12 cellular contexts compared by ENCODE assay signal in the genomic region with DNA sequence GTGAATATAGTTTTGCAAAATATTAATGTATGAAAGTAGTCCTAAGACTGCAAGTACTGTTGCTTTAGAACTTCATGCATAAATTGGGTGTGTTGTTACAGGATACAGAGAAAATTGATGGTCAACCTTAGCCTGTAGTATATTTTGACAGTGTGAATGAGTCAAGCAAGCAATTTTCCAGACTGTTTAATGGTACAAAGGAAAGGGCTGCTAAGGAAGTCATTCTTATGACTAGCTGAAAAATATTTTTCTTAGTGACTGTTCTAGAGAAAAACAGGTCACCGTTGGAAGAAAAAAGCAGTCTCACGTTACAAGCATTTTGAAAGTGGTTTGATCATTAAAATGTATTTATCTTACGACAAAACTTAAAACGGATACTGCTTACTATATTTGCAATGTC. TPM values are rescaled to one million over a fixed set of nuclear protein-coding genes. Genes with fewer than 3 reads are reported as not detected.
DNase-seq lines count a peak whose midpoint lies in the region; ATAC-seq and TF ChIP-seq lines count a peak whose summit lies in the region.
"Had no signal": no experiment of that assay in that cellular context is flagged by ENCODE, and none has a peak within 500 bp of the region (broad histone marks: within the 10 kb centered on the region; RNA-seq: fewer than 3 reads in every experiment).

No MANE protein-coding gene starts in this region.

- H3K4me3 Mint-ChIP-seq in activated naive CD4-positive, alpha-beta T cell treated with anti-CD3 and anti-CD28 coated beads, Interleukin-2, amount 50 U/mL, for 24 hours = peak overlapping the region; percentile 19
- H3K4me3 Mint-ChIP-seq: activated CD8-positive, alpha-beta memory T cell treated with anti-CD3 and anti-CD28 coated beads, Interleukin-2, amount 10 ng/mL, durations not matched to agents 7 days and 5 days had no signal

- TF ChIP-seq CTCF in thoracic aorta (IDR thresholded peaks at IDR 0.05) = no peak
- TF ChIP-seq CTCF in ovary (IDR thresholded peaks at IDR 0.05) = no peak

- peak overlapping the region; percentile 55 for H3K27ac Mint-ChIP-seq in activated naive CD4-positive, alpha-beta T cell treated with anti-CD3 and anti-CD28 coated beads, Interleukin-2, amount 50 U/mL, for 24 hours
- H3K27ac Mint-ChIP-seq: activated CD8-positive, alpha-beta memory T cell treated with anti-CD3 and anti-CD28 coated beads, Interleukin-2, amount 10 ng/mL, durations not matched to agents 7 days and 5 days had no signal

- no peaks in the 10 kb centered on the region for H3K9me3 ChIP-seq in adipocyte (ENCODE audit: control insufficient read depth, low read length)
- no peaks in the 10 kb centered on the region for H3K9me3 ChIP-seq in thoracic aorta
- H3K9me3 ChIP-seq in ovary = no peaks in the 10 kb centered on the region

- H3K4me1 ChIP-seq in adipocyte (ENCODE audit: control insufficient read depth, insufficient read depth, low read length) (peaks cover 81% of the 10 kb centered on the region), thoracic aorta (ENCODE audit: control insufficient read depth in 1 of 2, low read depth in 2 of 2) (peaks cover 76 to 97% of the 10 kb centered on the region in 2 donors), ovary (ENCODE audit: insufficient read depth) (peaks cover 2% of the 10 kb centered on the region)

- H3K27me3 ChIP-seq in adipocyte (replicated peaks; ENCODE audit: control insufficient read depth, insufficient read depth, low read length) = no peaks in the 10 kb centered on the region
- H3K27me3 ChIP-seq in thoracic aorta (replicated peaks; ENCODE audit: insufficient read depth) = no peaks in the 10 kb centered on the region
- no peaks in the 10 kb centered on the region for H3K27me3 ChIP-seq in ovary

- ATAC-seq in thoracic aorta (ENCODE audit: insufficient number of reproducible peaks, low FRiP score, low read depth) = no peak
- ATAC-seq in HG02852 (IDR thresholded peaks at IDR 0.05; ENCODE audit: unreplicated experiment) = no peak
- ATAC-seq: activated CD8-positive, alpha-beta memory T cell treated with anti-CD3 and anti-CD28 coated beads, Interleukin-2, amount 10 ng/mL, durations not matched to agents 7 days and 5 days had no signal

- no peaks in the 10 kb centered on the region for H3K27me3 Mint-ChIP-seq in activated naive CD4-positive, alpha-beta T cell treated with anti-CD3 and anti-CD28 coated beads, Interleukin-2, amount 50 U/mL, for 24 hours
- H3K27me3 Mint-ChIP-seq: activated CD8-positive, alpha-beta memory T cell treated with anti-CD3 and anti-CD28 coated beads, Interleukin-2, amount 10 ng/mL, durations not matched to agents 7 days and 5 days had no signal

- H3K27ac ChIP-seq in thoracic aorta = peak overlapping the region; percentile 75 to 84
- H3K27ac ChIP-seq in ovary = no peak overlapping the region

- no peaks in the 10 kb centered on the region for H3K9me3 Mint-ChIP-seq in activated naive CD4-positive, alpha-beta T cell treated with anti-CD3 and anti-CD28 coated beads, Interleukin-2, amount 50 U/mL, for 24 hours

- H3K36me3 ChIP-seq in adipocyte (ENCODE audit: control insufficient read depth, insufficient read depth, low read length, severe bottlenecking) (peaks cover 6% of the 10 kb centered on the region), thoracic aorta (no peaks in the 10 kb centered on the region), ovary (no peaks in the 10 kb centered on the region)

- H3K4me3 ChIP-seq in adipocyte (ENCODE audit: low read length) = no peak overlapping the region
- peak overlapping the region; percentile 7 for H3K4me3 ChIP-seq in thoracic aorta
- H3K4me3 ChIP-seq in ovary = no peak overlapping the region
- H3K4me3 ChIP-seq: GM12878 had no signal

- no peak overlapping the region for H3K9ac ChIP-seq in adipocyte (ENCODE audit: low read length)

- peaks cover 95% of the 10 kb centered on the region for H3K4me1 Mint-ChIP-seq in activated naive CD4-positive, alpha-beta T cell treated with anti-CD3 and anti-CD28 coated beads, Interleukin-2, amount 50 U/mL, for 24 hours

- DNase-seq in activated naive CD4-positive, alpha-beta T cell treated with anti-CD3 and anti-CD28 coated beads, Interleukin-2, amount 50 U/mL, for 16 hours = no peak
- peak; percentile 61 for DNase-seq in adipocyte (ENCODE audit: low read depth)
- DNase-seq in hepatic stellate cell (ENCODE audit: low spot score) = peak; percentile 38
- no peak for DNase-seq in thoracic aorta (ENCODE audit: low spot score)
- no peak for DNase-seq in ovary
- no peak for DNase-seq in GF-D8 (lab: John Stamatoyannopoulos, UW)
- DNase-seq: activated CD8-positive, alpha-beta memory T cell treated with anti-CD3 and anti-CD28 coated beads, Interleukin-2, amount 10 ng/mL, durations not matched to agents 7 days and 5 days; NCI-H1436; SIG-M5 had no signal

- TF ChIP-seq EP300 in ovary (IDR thresholded peaks at IDR 0.05) = no peak

- H3K36me3 Mint-ChIP-seq in activated naive CD4-positive, alpha-beta T cell treated with anti-CD3 and anti-CD28 coated beads, Interleukin-2, amount 50 U/mL, for 24 hours = peaks cover 11% of the 10 kb centered on the region

- WGBS in ovary, 3 donors = 52 to 66% (median 61%) methylated on average over 4 of the region's 4 CpGs

- intact Hi-C loops in ovary (cut with DNase I) = loop anchor here in 1 of 4 donors (2.0 kb wide), 1 partner anchor 37 kb away; no protein-coding TSS in a partner anchor

- TF ChIP-seq POLR2A in ovary (IDR thresholded peaks at IDR 0.05) = no peak

RNA-seq across cellular contexts. Expression of a gene that starts 49.2 kb away (rescaled TPM):
- total RNA-seq in thoracic aorta (1,000 to 10,000 TPM in 1 of 2 donors, 100 to 1,000 TPM in 1; 783 to 1,062 TPM), ovary (100 to 1,000 TPM; 117 to 152 (median 127) TPM)
- 10 to 100 TPM; 39.7 to 66.1 TPM for polyA plus RNA-seq in ovary

Comparison
In these comparisons a context has a peak if more than half of its experiments do, and no peak if none do; other contexts are left out.
1. DNase-seq: peak in adipocyte (single experiment) and hepatic stellate cell (single experiment); none in activated naive CD4-positive, alpha-beta T cell treated with anti-CD3 and anti-CD28 coated beads, Interleukin-2, amount 50 U/mL, for 16 hours (single experiment), thoracic aorta (single experiment), ovary (0 of 5) and GF-D8 (single experiment).
2. H3K27ac ChIP-seq: peak in thoracic aorta (2 of 2); none in ovary (0 of 2).
3. RNA of a gene that starts 49.2 kb away (total RNA-seq): 783 to 1,062 TPM in thoracic aorta; 117 to 152 TPM in ovary; every median in the first group is over 4 times any median in the second.